ENCODE assay signal across 8 cellular contexts in the genomic region with DNA sequence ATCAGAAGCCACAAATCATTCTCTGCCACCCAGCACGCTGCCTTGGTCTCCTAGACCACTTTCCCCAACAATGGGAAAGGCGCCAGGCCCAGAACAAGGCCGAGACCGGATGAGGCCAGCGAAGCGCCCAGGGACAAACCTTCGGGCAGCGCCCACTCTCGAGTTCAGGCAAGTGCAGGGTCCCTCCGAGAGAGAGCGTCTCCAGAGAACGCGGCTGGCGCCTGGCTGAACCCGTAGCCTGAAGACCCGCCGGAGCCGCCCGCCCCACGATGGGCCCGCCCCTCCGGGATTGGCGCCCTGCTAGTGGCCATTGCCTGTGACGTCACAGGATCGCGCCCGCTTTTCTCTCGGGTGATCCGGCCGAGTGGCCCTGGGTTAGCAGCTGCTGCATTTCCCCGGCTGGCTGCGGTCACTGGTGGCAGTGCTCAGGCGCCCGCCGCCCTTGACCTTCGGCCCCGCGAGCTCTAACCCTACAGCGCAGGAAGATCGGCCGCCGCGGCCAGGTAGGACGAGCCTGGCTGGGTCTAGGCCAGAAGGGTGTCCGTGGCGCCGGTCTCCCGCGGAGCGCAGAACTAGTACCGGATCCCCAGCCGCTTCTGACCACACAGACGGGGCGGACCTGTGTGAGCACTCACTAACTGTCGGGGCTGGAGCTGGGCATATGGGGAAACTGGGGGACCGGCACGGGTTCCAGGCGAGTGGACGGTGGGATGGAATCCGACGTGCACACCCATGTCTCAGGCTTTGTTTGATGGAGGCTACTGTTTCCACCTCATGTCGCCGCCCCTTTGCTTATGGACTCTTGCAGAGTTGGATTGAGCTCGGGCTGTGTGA. TPM values are rescaled to one million over a fixed set of nuclear protein-coding genes. Genes with fewer than 3 reads are reported as not detected.
A peak's percentile ranks its signal among the peaks of the same experiment; 100 is the strongest.
DNase-seq lines count a peak whose midpoint lies in the region; ATAC-seq and TF ChIP-seq lines count a peak whose summit lies in the region.

A gene with protein sequence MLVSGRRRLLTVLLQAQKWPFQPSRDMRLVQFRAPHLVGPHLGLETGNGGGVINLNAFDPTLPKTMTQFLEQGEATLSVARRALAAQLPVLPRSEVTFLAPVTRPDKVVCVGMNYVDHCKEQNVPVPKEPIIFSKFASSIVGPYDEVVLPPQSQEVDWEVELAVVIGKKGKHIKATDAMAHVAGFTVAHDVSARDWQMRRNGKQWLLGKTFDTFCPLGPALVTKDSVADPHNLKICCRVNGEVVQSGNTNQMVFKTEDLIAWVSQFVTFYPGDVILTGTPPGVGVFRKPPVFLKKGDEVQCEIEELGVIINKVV (plus strand): TSS at position 339 of the 834 bp plus-strand sequence. CDS start 2,851 bp downstream, outside the sequence.

- H3K27ac Mint-ChIP-seq in natural killer cell treated with Interleukin-12 subunit alpha and Interleukin-12 subunit beta and Interleukin-15 and Interleukin-18, amount 100 ng/mL, for 72 hours = peak within 1 kb of the TSS; percentile 91 to 97

- H3K27me3 ChIP-seq in HAP-1 (ENCODE audit: low read depth) (no peaks in the 10 kb centered on the region), MG63 (no peaks in the 10 kb centered on the region)

- peaks cover 5% of the 10 kb centered on the region; the same call in 1 of the 2 replicates for H3K4me1 ChIP-seq in ES-I3 (ENCODE audit: insufficient read depth, low read length)
- H3K4me1 ChIP-seq in HAP-1 = no peaks in the 10 kb centered on the region

- H3K9me3 Mint-ChIP-seq in natural killer cell treated with Interleukin-12 subunit alpha and Interleukin-12 subunit beta and Interleukin-15 and Interleukin-18, amount 100 ng/mL, for 72 hours = no peaks in the 10 kb centered on the region

- H3K36me3 ChIP-seq in ES-I3 (ENCODE audit: insufficient read depth, low read length) (no peaks in the 10 kb centered on the region), HAP-1 (replicated peaks) (peaks cover 6% of the 10 kb centered on the region), MG63 (peaks cover 8% of the 10 kb centered on the region; the same call in 1 of the 2 replicates)

- DNase-seq in HAP-1 (ENCODE audit: low spot score in 2 of 2) = peak; percentile 77 to 97
- DNase-seq in MG63 = peak; percentile 95
- DNase-seq in SHP77 (lab: John Stamatoyannopoulos, UW) = peak; percentile 74 to 90
- DNase-seq in activated effector memory CD4-positive, alpha-beta T cell treated with Interleukin-2 at 50 U/mL for 16 hours = peak; percentile 83
- peak; percentile 86 for DNase-seq in fibroblast of pulmonary artery (ENCODE audit: low read depth)
- DNase-seq in natural killer cell treated with Interleukin-12 subunit alpha and Interleukin-12 subunit beta and Interleukin-15 and Interleukin-18, amount 100 ng/mL, for 72 hours (ENCODE audit: low spot score) = peak; percentile 96
- peak; percentile 97 for DNase-seq in stimulated activated naive CD8-positive, alpha-beta T cell treated with anti-CD3 and anti-CD28 coated beads, Interleukin-15, Interleukin-2, amounts not matched to agents 100 U/mL and 50 U/mL, for 24 hours

- H3K4me3 ChIP-seq in HAP-1 (peak within 1 kb of the TSS; percentile 97), MG63 (peak within 1 kb of the TSS; percentile 96), fibroblast of pulmonary artery (replicated peaks; ENCODE audit: low read depth, low read length) (peak within 1 kb of the TSS; percentile 70)

- peak within 1 kb of the TSS; percentile 96 for H3K9ac ChIP-seq in ES-I3 (ENCODE audit: low read depth, low read length)

- H3K36me3 Mint-ChIP-seq in natural killer cell treated with Interleukin-12 subunit alpha and Interleukin-12 subunit beta and Interleukin-15 and Interleukin-18, amount 100 ng/mL, for 72 hours = no peaks in the 10 kb centered on the region

- peak; percentile 96 to 99 for ATAC-seq in natural killer cell treated with Interleukin-12 subunit alpha and Interleukin-12 subunit beta and Interleukin-15 and Interleukin-18, amount 100 ng/mL, for 72 hours
- peak; percentile 93 for ATAC-seq in stimulated activated naive CD8-positive, alpha-beta T cell treated with anti-CD3 and anti-CD28 coated beads, Interleukin-15, Interleukin-2, amounts not matched to agents 100 U/mL and 50 U/mL, for 24 hours

- in situ Hi-C loops in HAP-1 (cut with MboI; ENCODE audit: low sequenced_read_pairs) = no loop called here

- H3K4me3 Mint-ChIP-seq in natural killer cell treated with Interleukin-12 subunit alpha and Interleukin-12 subunit beta and Interleukin-15 and Interleukin-18, amount 100 ng/mL, for 72 hours = peak within 1 kb of the TSS; percentile 98

- H3K27me3 Mint-ChIP-seq in natural killer cell treated with Interleukin-12 subunit alpha and Interleukin-12 subunit beta and Interleukin-15 and Interleukin-18, amount 100 ng/mL, for 72 hours = no peaks in the 10 kb centered on the region

- TF ChIP-seq CTCF in fibroblast of pulmonary artery (IDR thresholded peaks at IDR 0.05; ENCODE audit: low read length, missing control alignments) = no peak

- H3K9me3 ChIP-seq in ES-I3 (ENCODE audit: control insufficient read depth, insufficient read depth, low read length) (no peaks in the 10 kb centered on the region), HAP-1 (no peaks in the 10 kb centered on the region), MG63 (no peaks in the 10 kb centered on the region)

- H3K4me1 Mint-ChIP-seq in natural killer cell treated with Interleukin-12 subunit alpha and Interleukin-12 subunit beta and Interleukin-15 and Interleukin-18, amount 100 ng/mL, for 72 hours (ENCODE audit: low read depth in 2 of 2) = peaks cover 6 to 22% of the 10 kb centered on the region in 2 donors

RNA-seq across cellular contexts. Expression of the gene that starts here (rescaled TPM):
- total RNA-seq in MG63 (2014; rRNA removed; shearing (Covaris generic); ENCODE audit: low replicate concordance) = 36.3 and 44.3 TPM in 2 replicates
- total RNA-seq in natural killer cell treated with Interleukin-12 subunit alpha and Interleukin-12 subunit beta and Interleukin-15 and Interleukin-18, amount 100 ng/mL, for 72 hours = 10 to 100 TPM; 22.8 to 31.4 TPM

Comparison
In these comparisons a context has a peak if more than half of its experiments do, and no peak if none do; other contexts are left out.
1. Peak in every context shown above with its lines: DNase-seq, ATAC-seq and H3K4me3 ChIP-seq.